19 cellular contexts compared by ENCODE assay signal in genomic region chr1:162682013-162682419, GRCh38. TPM values are rescaled to one million over a fixed set of nuclear protein-coding genes. Genes with fewer than 3 reads are reported as not detected.
DNase-seq lines count a peak whose midpoint lies in the region; ATAC-seq lines count a peak whose summit lies in the region.
"Had no signal": no experiment of that assay in that cellular context is flagged by ENCODE, and none has a peak within 500 bp of the region (broad histone marks: within the 10 kb centered on the region; RNA-seq: fewer than 3 reads in every experiment).

No MANE protein-coding gene starts in this region.

- H3K9me3 ChIP-seq in muscle layer of duodenum (ENCODE audit: control insufficient read depth in 1 of 2, low read length in 2 of 2) (no peaks in the 10 kb centered on the region), aorta (ENCODE audit: control insufficient read depth, low read length) (no peaks in the 10 kb centered on the region)

- no peaks in the 10 kb centered on the region for H3K9me3 Mint-ChIP-seq in activated CD4-positive, alpha-beta T cell treated with anti-CD3 and anti-CD28 coated beads, Interleukin-2, amount 10 ng/mL, durations not matched to agents 7 days and 5 days
- no peaks in the 10 kb centered on the region for H3K9me3 Mint-ChIP-seq in stimulated activated effector memory CD8-positive, alpha-beta T cell treated with anti-CD3 and anti-CD28 coated beads, Interleukin-12 subunit alpha, Interleukin-12 subunit beta, amount 100 ng/mL, for 72 hours
- H3K9me3 Mint-ChIP-seq: T-cell had no signal

- H3K4me1 Mint-ChIP-seq in activated CD4-positive, alpha-beta T cell treated with anti-CD3 and anti-CD28 coated beads, Interleukin-2, amount 10 ng/mL, durations not matched to agents 7 days and 5 days, result no peaks in the 10 kb centered on the region
- no peaks in the 10 kb centered on the region for H3K4me1 Mint-ChIP-seq in stimulated activated effector memory CD8-positive, alpha-beta T cell treated with anti-CD3 and anti-CD28 coated beads, Interleukin-12 subunit alpha, Interleukin-12 subunit beta, amount 100 ng/mL, for 72 hours
- H3K4me1 Mint-ChIP-seq: activated B cell treated with CpG ODN at 0.5 μM for 24 hours, T-cell had no signal

- H3K4me1 ChIP-seq in muscle layer of duodenum (ENCODE audit: control insufficient read depth in 1 of 2, insufficient read depth in 2 of 2, low read length in 2 of 2), result peaks cover 4 to 40% of the 10 kb centered on the region in 2 donors
- H3K4me1 ChIP-seq in aorta (ENCODE audit: control insufficient read depth in 1 of 2, insufficient read depth in 2 of 2, low read length in 2 of 2), result peaks cover 1 to 2% of the 10 kb centered on the region in 2 donors

- intact Hi-C loops in Right ventricle myocardium superior (cut with DNase I) (no loop called here), aorta (cut with DNase I) (no loop called here)

- no peaks in the 10 kb centered on the region for H3K27me3 Mint-ChIP-seq in activated CD4-positive, alpha-beta T cell treated with anti-CD3 and anti-CD28 coated beads, Interleukin-2, amount 10 ng/mL, durations not matched to agents 7 days and 5 days
- H3K27me3 Mint-ChIP-seq: activated B cell treated with CpG ODN at 0.5 μM for 24 hours had no signal

- 0 to 8% methylated on average over 1 of the region's 1 CpG for WGBS in aorta, 2 donors

- H3K27ac Mint-ChIP-seq in activated CD4-positive, alpha-beta T cell treated with anti-CD3 and anti-CD28 coated beads, Interleukin-2, amount 10 ng/mL, durations not matched to agents 7 days and 5 days, result no peak overlapping the region
- no peak overlapping the region for H3K27ac Mint-ChIP-seq in stimulated activated effector memory CD8-positive, alpha-beta T cell treated with anti-CD3 and anti-CD28 coated beads, Interleukin-12 subunit alpha, Interleukin-12 subunit beta, amount 100 ng/mL, for 72 hours
- H3K27ac Mint-ChIP-seq: activated B cell treated with CpG ODN at 0.5 μM for 24 hours, GM23338, T-cell had no signal

- POLR2A ChIA-PET in activated CD4-positive, alpha-beta T cell treated with anti-CD3 and anti-CD28 coated beads, Interleukin-2, amount 10 ng/mL, durations not matched to agents 7 days and 5 days (lab: Charles Lee), result no interaction called here

- no peaks in the 10 kb centered on the region for H3K27me3 ChIP-seq in muscle layer of duodenum (ENCODE audit: low read depth, low read length)
- no peaks in the 10 kb centered on the region for H3K27me3 ChIP-seq in aorta (ENCODE audit: control insufficient read depth in 1 of 2, insufficient read depth in 2 of 2, low read length in 1 of 2)

- H3K36me3 ChIP-seq in muscle layer of duodenum (ENCODE audit: control insufficient read depth in 1 of 2, insufficient read depth in 2 of 2, low read length in 2 of 2) (no peaks in the 10 kb centered on the region), aorta (ENCODE audit: control insufficient read depth in 1 of 2, insufficient read depth in 2 of 2, low read length in 1 of 2) (no peaks in the 10 kb centered on the region)

- no peak overlapping the region for H3K4me3 ChIP-seq in muscle layer of duodenum (ENCODE audit: low read depth in 1 of 2, low read length in 2 of 2)
- no peak overlapping the region for H3K4me3 ChIP-seq in aorta (ENCODE audit: low read length in 2 of 2)
- H3K4me3 ChIP-seq: GM23338 had no signal

- no peak overlapping the region for H3K4me3 Mint-ChIP-seq in activated CD4-positive, alpha-beta T cell treated with anti-CD3 and anti-CD28 coated beads, Interleukin-2, amount 10 ng/mL, durations not matched to agents 7 days and 5 days
- no peak overlapping the region for H3K4me3 Mint-ChIP-seq in stimulated activated effector memory CD8-positive, alpha-beta T cell treated with anti-CD3 and anti-CD28 coated beads, Interleukin-12 subunit alpha, Interleukin-12 subunit beta, amount 100 ng/mL, for 72 hours
- H3K4me3 Mint-ChIP-seq: activated B cell treated with CpG ODN at 0.5 μM for 24 hours, GM23338, T-cell had no signal

- DNase-seq in DMS53 (lab: John Stamatoyannopoulos, UW) (peak; percentile 9), DMS53 treated with DMSO at 0.1 percent for 48 hours (lab: John Stamatoyannopoulos, UW; ENCODE audit: unreplicated experiment) (no peak), Right ventricle myocardium superior (no peak), aorta (no peak), HuH-7 (ENCODE audit: low spot score) (no peak)
- DNase-seq in activated CD4-positive, alpha-beta T cell treated with anti-CD3 and anti-CD28 coated beads, Interleukin-2, amount 10 ng/mL, durations not matched to agents 7 days and 5 days, result no peak
- DNase-seq in stimulated activated effector memory CD8-positive, alpha-beta T cell treated with anti-CD3 and anti-CD28 coated beads, Interleukin-12 subunit alpha, Interleukin-12 subunit beta, amount 100 ng/mL, for 72 hours (ENCODE audit: low spot score in 2 of 2), result no peak
- DNase-seq: activated B cell treated with CpG ODN at 0.5 μM for 24 hours; activated effector memory CD4-positive, alpha-beta T cell treated with Interleukin-2 at 50 U/mL for 16 hours; anterior cingulate cortex; C1 segment of cervical spinal cord; DMS79 treated with DMSO at 0.1 percent for 48 hours; head of caudate nucleus; NCI-H774; T-cell had no signal

- ATAC-seq in Right ventricle myocardium superior (ENCODE audit: poor library complexity) (peak; percentile 56), aorta (ENCODE audit: low FRiP score) (peak; percentile 40)
- ATAC-seq in stimulated activated effector memory CD8-positive, alpha-beta T cell treated with anti-CD3 and anti-CD28 coated beads, Interleukin-12 subunit alpha, Interleukin-12 subunit beta, amount 100 ng/mL, for 72 hours, result no peak
- ATAC-seq: esophagus mucosa, GM23338, T-cell had no signal

- H3K27ac ChIP-seq in muscle layer of duodenum (ENCODE audit: low read length), result peak overlapping the region; percentile 72
- H3K27ac ChIP-seq in aorta (ENCODE audit: low read depth in 1 of 2, low read length in 2 of 2), result peak overlapping the region in 1 of 2 donors; percentile 43
- H3K27ac ChIP-seq: 22Rv1 had no signal

- CTCF ChIA-PET in activated CD4-positive, alpha-beta T cell treated with anti-CD3 and anti-CD28 coated beads, Interleukin-2, amount 10 ng/mL, durations not matched to agents 7 days and 5 days (lab: Charles Lee), result no interaction called here

- H3K36me3 Mint-ChIP-seq in activated CD4-positive, alpha-beta T cell treated with anti-CD3 and anti-CD28 coated beads, Interleukin-2, amount 10 ng/mL, durations not matched to agents 7 days and 5 days (ENCODE audit: low read depth), result no peaks in the 10 kb centered on the region
- H3K36me3 Mint-ChIP-seq in stimulated activated effector memory CD8-positive, alpha-beta T cell treated with anti-CD3 and anti-CD28 coated beads, Interleukin-12 subunit alpha, Interleukin-12 subunit beta, amount 100 ng/mL, for 72 hours, result no peaks in the 10 kb centered on the region
- H3K36me3 Mint-ChIP-seq: T-cell had no signal

RNA-seq across cellular contexts. Expression of gene DDR2, which starts 49.8 kb away (rescaled TPM):
- total RNA-seq in Right ventricle myocardium superior (36.6 TPM), aorta (100 to 1,000 TPM; 124 to 146 TPM)
- 10 to 100 TPM; 24.8 to 28.5 TPM for polyA plus RNA-seq in aorta
- total RNA-seq in activated CD4-positive, alpha-beta T cell treated with anti-CD3 and anti-CD28 coated beads, Interleukin-2, amount 10 ng/mL, durations not matched to agents 7 days and 5 days, result under 1 TPM; 0.02 to 0.35 TPM

Comparison
In these comparisons a context has a peak if more than half of its experiments do, and no peak if none do; other contexts are left out.
1. RNA of gene DDR2, which starts 49.8 kb away (total RNA-seq): 124 to 146 TPM in aorta and 36.6 TPM in Right ventricle myocardium superior (single experiment); 0.02 to 0.35 TPM in activated CD4-positive, alpha-beta T cell treated with anti-CD3 and anti-CD28 coated beads, Interleukin-2, amount 10 ng/mL, durations not matched to agents 7 days and 5 days; every median in the first group is over 10 times any median in the second.